ENCODE assay signal across 7 cellular contexts in the genomic region with DNA sequence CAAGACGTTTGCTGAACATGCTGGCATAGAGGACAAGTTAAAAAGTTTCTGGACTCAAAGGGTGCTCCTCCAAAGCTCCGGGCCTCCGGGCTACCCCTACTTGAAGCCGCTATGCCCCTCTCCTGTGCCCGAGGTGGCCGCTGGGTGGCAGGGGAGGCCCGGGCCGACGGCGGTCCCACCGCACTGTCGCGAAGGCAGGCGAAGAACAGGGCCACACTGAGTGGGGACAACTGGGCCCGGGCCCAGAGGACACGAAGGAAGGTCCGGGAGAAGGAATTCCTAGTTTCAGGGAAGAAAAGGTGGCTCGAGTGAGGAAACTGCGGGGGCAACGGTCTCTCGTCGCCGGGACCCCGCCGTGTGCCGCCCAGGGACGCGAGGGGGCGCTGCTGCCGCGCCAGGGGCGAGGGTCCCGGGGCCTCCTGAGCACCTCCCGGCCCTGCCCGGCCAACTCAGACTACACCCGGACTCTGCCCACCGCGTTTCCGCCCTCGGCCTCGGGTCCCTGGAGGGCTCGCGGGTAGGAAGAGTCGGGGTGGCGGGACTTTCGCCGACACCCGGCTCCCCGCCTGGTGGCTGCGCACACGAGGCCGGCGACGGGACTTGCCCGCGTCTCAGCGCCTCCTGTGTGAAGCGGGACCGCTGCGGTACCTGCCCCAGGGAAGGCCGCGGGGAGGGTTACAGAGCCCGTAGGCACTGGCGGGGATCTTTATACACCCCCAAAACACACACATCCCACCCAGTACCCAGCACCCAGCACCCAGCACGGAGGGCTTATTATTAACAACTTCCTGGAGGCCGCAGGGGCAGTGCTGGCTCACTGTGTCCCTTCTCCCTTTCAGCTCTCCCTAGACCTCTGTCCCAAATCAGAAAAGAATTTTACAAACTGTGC. TPM values are rescaled to one million over a fixed set of nuclear protein-coding genes. Genes with fewer than 3 reads are reported as not detected.
DNase-seq lines count a peak whose midpoint lies in the region; ATAC-seq and TF ChIP-seq lines count a peak whose summit lies in the region.

No MANE protein-coding gene starts in this region.

- peak overlapping the region in 1 of 2 donors; percentile 9 for H3K27ac ChIP-seq in mucosa of rectum (ENCODE audit: low read depth in 2 of 2, low read length in 2 of 2)

- no peaks in the 10 kb centered on the region for H3K27me3 ChIP-seq in mucosa of rectum (ENCODE audit: control insufficient read depth in 2 of 2, insufficient read depth in 2 of 2, low read length in 2 of 2)

- peak; percentile 80 for TF ChIP-seq CTCF in epithelial cell of proximal tubule (conservative IDR thresholded peaks at IDR 0.05; ENCODE audit: low read depth, low read length)

- peak; percentile 14 for DNase-seq in NCI-H524 treated with DMSO at 0.1 percent for 48 hours (lab: John Stamatoyannopoulos, UW)
- DNase-seq in activated T-cell treated with anti-CD3 and anti-CD28 coated beads for 24 hours (ENCODE audit: low read depth), result peak; percentile 66
- DNase-seq in epithelial cell of proximal tubule (ENCODE audit: low read depth), result no peak
- peak; percentile 38 to 41 for DNase-seq in stimulated activated CD8-positive, alpha-beta memory T cell treated with anti-CD3 and anti-CD28 coated beads, Interleukin-4, amount 100 ng/mL, for 1 hour (ENCODE audit: low read depth in 2 of 2, low spot score in 1 of 2)

- peaks cover 0 to 8% of the 10 kb centered on the region in 2 donors for H3K4me1 ChIP-seq in mucosa of rectum (ENCODE audit: control insufficient read depth in 2 of 2, insufficient read depth in 2 of 2, low read length in 2 of 2)

- H3K36me3 ChIP-seq in mucosa of rectum (ENCODE audit: control insufficient read depth in 2 of 2, insufficient read depth in 2 of 2, low read length in 2 of 2), result no peaks in the 10 kb centered on the region

- ATAC-seq in GM18511 (IDR thresholded peaks at IDR 0.05; ENCODE audit: unreplicated experiment) (peak; percentile 90), HG02938 (IDR thresholded peaks at IDR 0.05; ENCODE audit: unreplicated experiment) (peak; percentile 77)

- peak overlapping the region; percentile 14 to 65 for H3K9ac ChIP-seq in mucosa of rectum (ENCODE audit: low read depth in 1 of 2, low read length in 2 of 2)

- H3K9me3 ChIP-seq in mucosa of rectum (ENCODE audit: control insufficient read depth in 2 of 2, low read length in 2 of 2), result no peaks in the 10 kb centered on the region

- peak overlapping the region; percentile 54 for H3K4me3 ChIP-seq in epithelial cell of proximal tubule (ENCODE audit: low read depth, low read length)
- H3K4me3 ChIP-seq in mucosa of rectum (ENCODE audit: low read length in 2 of 2), result peak overlapping the region; percentile 62 to 72

RNA-seq across cellular contexts. Expression of a gene that starts 0.8 kb away (rescaled TPM):
- total RNA-seq in epithelial cell of proximal tubule, result not detected in 2 replicates

RNA-seq across cellular contexts. Expression of a gene that starts 29.6 kb away (rescaled TPM):
- 18.7 TPM in 2 replicates for total RNA-seq in epithelial cell of proximal tubule
